Comparison of ENCODE assay signal across 10 cellular contexts in genomic region chr22:46612904-46613605, GRCh38. TPM values are rescaled to one million over a fixed set of nuclear protein-coding genes. Genes with fewer than 3 reads are reported as not detected.
A peak's percentile ranks its signal among the peaks of the same experiment; 100 is the strongest.
DNase-seq lines count a peak whose midpoint lies in the region; ATAC-seq and TF ChIP-seq lines count a peak whose summit lies in the region.
"Had no signal": no experiment of that assay in that cellular context is flagged by ENCODE, and none has a peak within 500 bp of the region (broad histone marks: within the 10 kb centered on the region; RNA-seq: fewer than 3 reads in every experiment).

No MANE protein-coding gene starts in this region.

- peak; percentile 55 for DNase-seq in GM13977 (ENCODE audit: low spot score)
- DNase-seq in activated CD4-positive, alpha-beta T cell treated with anti-CD3 and anti-CD28 coated beads, Interleukin-2, amount 50 U/mL, for 48 hours = peak; percentile 34 to 47
- DNase-seq in stimulated activated CD4-positive, alpha-beta T cell treated with anti-CD3 and anti-CD28 coated beads, Interleukin-2, amount 100 ng/mL, for 24 hours = peak; percentile 35 to 46
- no peak for DNase-seq in GM19240 (ENCODE audit: insufficient read length, low spot score)
- no peak for DNase-seq in HAP-1 (ENCODE audit: low spot score in 2 of 2)
- no peak for DNase-seq in SHP77 treated with DMSO at 0.1 percent for 48 hours (lab: John Stamatoyannopoulos, UW)

- no peak overlapping the region for H3K4me3 ChIP-seq in gastroesophageal sphincter
- no peak overlapping the region for H3K4me3 ChIP-seq in HAP-1
- H3K4me3 ChIP-seq: SK-N-MC had no signal

- H3K36me3 ChIP-seq in gastroesophageal sphincter (peaks cover 0 to under 1% of the 10 kb centered on the region in 2 donors), HAP-1 (replicated peaks) (no peaks in the 10 kb centered on the region)

- no peak for TF ChIP-seq CTCF in GM13977 (IDR thresholded peaks at IDR 0.05; ENCODE audit: extremely low read depth, insufficient read depth, missing control alignments)
- no peak for TF ChIP-seq CTCF in gastroesophageal sphincter (IDR thresholded peaks at IDR 0.05)

- in situ Hi-C loops in GM13977 (cut with MboI; ENCODE audit: low pct_unique_long_range_greater_than_20kb, low sequenced_read_pairs, unreplicated experiment) = no loop called here
- in situ Hi-C loops in HAP-1 (cut with MboI; ENCODE audit: low sequenced_read_pairs) = no loop called here

- peaks cover 0 to 38% (median 10%) of the 10 kb centered on the region in 3 donors for H3K4me1 ChIP-seq in gastroesophageal sphincter
- H3K4me1 ChIP-seq in HAP-1 = no peaks in the 10 kb centered on the region

- peak overlapping the region in 2 of 4 donors; percentile 4 to 21 for H3K27ac ChIP-seq in gastroesophageal sphincter
- H3K27ac ChIP-seq: epithelial cell of prostate, SK-N-MC had no signal

- no peaks in the 10 kb centered on the region for H3K9me3 ChIP-seq in gastroesophageal sphincter
- no peaks in the 10 kb centered on the region for H3K9me3 ChIP-seq in HAP-1

- no peaks in the 10 kb centered on the region for H3K27me3 ChIP-seq in gastroesophageal sphincter
- no peaks in the 10 kb centered on the region for H3K27me3 ChIP-seq in HAP-1 (ENCODE audit: low read depth)

- ATAC-seq in gastroesophageal sphincter = peak; percentile 16
- no peak for ATAC-seq in HG03097 (IDR thresholded peaks at IDR 0.05; ENCODE audit: low FRiP score, unreplicated experiment)

- no peak for TF ChIP-seq EP300 in gastroesophageal sphincter (IDR thresholded peaks at IDR 0.05)

- 53 to 82% methylated on average over 3 of the region's 23 CpGs for WGBS in gastroesophageal sphincter (ENCODE audit: low coverage in 1 of 2), 2 donors

- no peak for TF ChIP-seq POLR2A in gastroesophageal sphincter (IDR thresholded peaks at IDR 0.05)

RNA-seq across cellular contexts. Expression of gene GRAMD4, which starts 7.1 kb away (rescaled TPM):
- total RNA-seq in gastroesophageal sphincter = 10 to 100 TPM; 10.8 to 53.3 (median 33.2) TPM

Comparison
In these comparisons a context has a peak if more than half of its experiments do, and no peak if none do; other contexts are left out.
1. DNase-seq: peak in GM13977 (single experiment), activated CD4-positive, alpha-beta T cell treated with anti-CD3 and anti-CD28 coated beads, Interleukin-2, amount 50 U/mL, for 48 hours (2 of 2) and stimulated activated CD4-positive, alpha-beta T cell treated with anti-CD3 and anti-CD28 coated beads, Interleukin-2, amount 100 ng/mL, for 24 hours (2 of 2); none in GM19240 (single experiment), HAP-1 (0 of 2) and SHP77 treated with DMSO at 0.1 percent for 48 hours (single experiment).